ENCODE assay signal across 8 cellular contexts in genomic region chr9:15509931-15510788, GRCh38.
DNase-seq lines count a peak whose midpoint lies in the region; ATAC-seq and TF ChIP-seq lines count a peak whose summit lies in the region.

No MANE protein-coding gene starts in this region.

- H3K36me3 ChIP-seq in HUES48 (ENCODE audit: control insufficient read depth, insufficient read depth, low read length), result peaks cover 46% of the 10 kb centered on the region
- H3K36me3 ChIP-seq in brain microvascular endothelial cell (replicated peaks), result peaks cover 2% of the 10 kb centered on the region

- H3K27me3 ChIP-seq in HUES48 (ENCODE audit: control insufficient read depth, insufficient read depth, low read length), result no peaks in the 10 kb centered on the region
- no peaks in the 10 kb centered on the region for H3K27me3 ChIP-seq in brain microvascular endothelial cell (replicated peaks)

- peak overlapping the region; percentile 99 for H3K9ac ChIP-seq in HUES48 (ENCODE audit: low read depth, low read length)

- in situ Hi-C loops in brain microvascular endothelial cell (cut with HindIII; ENCODE audit: low pct_ligation_motif_present, low sequenced_read_pairs), result no loop called here

- H3K27ac ChIP-seq in HUES48 (ENCODE audit: low read depth, low read length) (peak overlapping the region; percentile 99), brain microvascular endothelial cell (peak overlapping the region; percentile 99)

- DNase-seq in COR-L47 (lab: John Stamatoyannopoulos, UW) (peak; percentile 65), UCSD-AML1 (lab: John Stamatoyannopoulos, UW; ENCODE audit: unreplicated experiment) (peak; percentile 54), brain microvascular endothelial cell (peak; percentile 6), islet precursor cell (peak; percentile 70), NCI-H1048 (lab: John Stamatoyannopoulos, UW) (no peak)
- DNase-seq in stimulated activated CD4-positive, alpha-beta T cell treated with anti-CD3 and anti-CD28 coated beads, Interleukin-15, amount 100 ng/mL, for 24 hours, result peak; percentile 73

- no peak for TF ChIP-seq CTCF in brain microvascular endothelial cell (IDR thresholded peaks at IDR 0.05; ENCODE audit: low read depth, low read length, missing control alignments)

- H3K9me3 ChIP-seq in HUES48 (ENCODE audit: control insufficient read depth, insufficient read depth, low read length), result no peaks in the 10 kb centered on the region

- H3K4me3 ChIP-seq in HUES48 (ENCODE audit: low read depth, low read length) (peak overlapping the region; percentile 78), brain microvascular endothelial cell (ENCODE audit: low read depth, low read length) (peak overlapping the region; percentile 88)

- ATAC-seq in GM21381 (IDR thresholded peaks at IDR 0.05; ENCODE audit: unreplicated experiment), result peak; percentile 40

- H3K4me1 ChIP-seq in HUES48 (ENCODE audit: control insufficient read depth, insufficient read depth, low read length), result peaks cover 40% of the 10 kb centered on the region
